1 cellular context compared by ENCODE assay signal in the genomic region with DNA sequence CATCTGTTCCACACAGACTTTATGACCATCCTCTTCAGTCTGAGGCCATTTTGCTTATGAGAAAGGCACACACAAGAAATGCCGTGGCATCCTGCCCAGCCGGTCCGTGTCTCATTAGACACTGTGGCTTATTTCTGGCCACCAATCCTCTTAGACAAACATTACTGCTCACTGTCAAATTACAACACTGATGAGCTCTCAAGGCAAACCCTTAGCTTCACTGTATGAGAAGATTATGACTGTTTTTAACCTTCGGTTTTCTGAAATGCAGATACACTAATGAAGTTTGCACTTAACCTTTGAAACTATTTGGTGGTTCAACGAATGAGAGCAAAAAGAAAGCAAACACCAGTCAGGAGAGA.
TF ChIP-seq lines count a peak whose summit lies in the region.

No MANE protein-coding gene starts in this region.

TF ChIP-seq in WTC11, 78 proteins besides CTCF, POLR2A, EP300 and RAD21 (continued from another document):
- no peak for TF ChIP-seq SMAD4 (CRISPR knock-in tag; IDR thresholded peaks at IDR 0.05)
- TF ChIP-seq CREB1 (CRISPR knock-in tag; IDR thresholded peaks at IDR 0.05): no peak
- no peak for TF ChIP-seq MYBL2 (CRISPR knock-in tag; IDR thresholded peaks at IDR 0.05)
- TF ChIP-seq, protein P1, sequence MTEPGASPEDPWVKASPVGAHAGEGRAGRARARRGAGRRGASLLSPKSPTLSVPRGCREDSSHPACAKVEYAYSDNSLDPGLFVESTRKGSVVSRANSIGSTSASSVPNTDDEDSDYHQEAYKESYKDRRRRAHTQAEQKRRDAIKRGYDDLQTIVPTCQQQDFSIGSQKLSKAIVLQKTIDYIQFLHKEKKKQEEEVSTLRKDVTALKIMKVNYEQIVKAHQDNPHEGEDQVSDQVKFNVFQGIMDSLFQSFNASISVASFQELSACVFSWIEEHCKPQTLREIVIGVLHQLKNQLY (CRISPR knock-in tag; IDR thresholded peaks at IDR 0.05): no peak
- TF ChIP-seq, protein P2, sequence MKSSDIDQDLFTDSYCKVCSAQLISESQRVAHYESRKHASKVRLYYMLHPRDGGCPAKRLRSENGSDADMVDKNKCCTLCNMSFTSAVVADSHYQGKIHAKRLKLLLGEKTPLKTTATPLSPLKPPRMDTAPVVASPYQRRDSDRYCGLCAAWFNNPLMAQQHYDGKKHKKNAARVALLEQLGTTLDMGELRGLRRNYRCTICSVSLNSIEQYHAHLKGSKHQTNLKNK (CRISPR knock-in tag; IDR thresholded peaks at IDR 0.05): no peak
- TF ChIP-seq, protein P3, sequence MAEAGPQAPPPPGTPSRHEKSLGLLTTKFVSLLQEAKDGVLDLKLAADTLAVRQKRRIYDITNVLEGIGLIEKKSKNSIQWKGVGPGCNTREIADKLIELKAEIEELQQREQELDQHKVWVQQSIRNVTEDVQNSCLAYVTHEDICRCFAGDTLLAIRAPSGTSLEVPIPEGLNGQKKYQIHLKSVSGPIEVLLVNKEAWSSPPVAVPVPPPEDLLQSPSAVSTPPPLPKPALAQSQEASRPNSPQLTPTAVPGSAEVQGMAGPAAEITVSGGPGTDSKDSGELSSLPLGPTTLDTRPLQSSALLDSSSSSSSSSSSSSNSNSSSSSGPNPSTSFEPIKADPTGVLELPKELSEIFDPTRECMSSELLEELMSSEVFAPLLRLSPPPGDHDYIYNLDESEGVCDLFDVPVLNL (CRISPR knock-in tag; IDR thresholded peaks at IDR 0.05; ENCODE audit: borderline replicate concordance, low read depth): no peak
- TF ChIP-seq TEAD4 (CRISPR knock-in tag; IDR thresholded peaks at IDR 0.05): no peak
- TF ChIP-seq RELA (CRISPR knock-in tag; IDR thresholded peaks at IDR 0.05; ENCODE audit: borderline replicate concordance): no peak
- no peak for TF ChIP-seq ZNF317 (CRISPR knock-in tag; IDR thresholded peaks at IDR 0.05; ENCODE audit: borderline replicate concordance, low read depth)
- TF ChIP-seq GTF2I (CRISPR knock-in tag; conservative IDR thresholded peaks at IDR 0.05): no peak
- TF ChIP-seq JAZF1 (CRISPR knock-in tag; IDR thresholded peaks at IDR 0.05): no peak
